In genomic region chr2:187499941-187500532, GRCh38 we compare ENCODE assay signal across 8 cellular contexts. TPM values are rescaled to one million over a fixed set of nuclear protein-coding genes. Genes with fewer than 3 reads are reported as not detected.
DNase-seq lines count a peak whose midpoint lies in the region; ATAC-seq, FAIRE-seq and TF ChIP-seq lines count a peak whose summit lies in the region.

No MANE protein-coding gene starts in this region.

- no peak overlapping the region for H2BK12ac ChIP-seq in mesenchymal stem cell (ENCODE audit: low read length in 2 of 2)

- POLR2A ChIA-PET in A549 (lab: Yijun Ruan, JAX): interaction anchor here (1.1 to 1.3 kb wide), 2 partner anchors 49 to 80 kb away, joined by 5 to 7 read pairs; no protein-coding TSS in a partner anchor

- in situ Hi-C loops in transverse colon (cut with MboI; ENCODE audit: low pct_ligation_motif_present in 1 of 4, low pct_unique_long_range_greater_than_20kb in 1 of 4, low sequenced_read_pairs in 3 of 4): loop anchor here in 3 of 4 donors (10.0 to 25.0 kb wide), 2 partner anchors 75 to 337 kb away; no protein-coding TSS in a partner anchor

- peak; percentile 98 for TF ChIP-seq CTCF in A549 (IDR thresholded peaks at IDR 0.05)
- peak; percentile 60 for TF ChIP-seq CTCF in NB4 (IDR thresholded peaks at IDR 0.05; ENCODE audit: low read depth, low read length)
- peak; percentile 79 to 84 (median 82) for TF ChIP-seq CTCF in transverse colon (IDR thresholded peaks at IDR 0.05)

- H3K27me3 ChIP-seq in mesenchymal stem cell (ENCODE audit: control insufficient read depth in 1 of 2, insufficient read depth in 1 of 2, low read length in 2 of 2) (no peaks in the 10 kb centered on the region), transverse colon (no peaks in the 10 kb centered on the region)

- no peak overlapping the region for H2BK5ac ChIP-seq in mesenchymal stem cell (ENCODE audit: low read depth, low read length, poor library complexity, severe bottlenecking)

- H2BK120ac ChIP-seq in mesenchymal stem cell (ENCODE audit: low read depth, low read length): no peak overlapping the region

- WGBS in A549 (ENCODE audit: missing lambda C conversion rate): 3% methylated on average over 2 of the region's 2 CpGs
- WGBS in mesenchymal stem cell: no CpG with 5 or more reads among the region's 2 CpGs
- WGBS in transverse colon (ENCODE audit: low coverage in 1 of 2), 2 donors: 14 to 25% methylated on average over 2 of the region's 2 CpGs

- H3K18ac ChIP-seq in mesenchymal stem cell (ENCODE audit: low read depth in 1 of 2, low read length in 2 of 2): no peak overlapping the region

- DNase-seq in A549 (ENCODE audit: low read depth in 1 of 2, low spot score in 1 of 2): peak; percentile 19 to 74
- DNase-seq in NB4 (ENCODE audit: low read depth): peak; percentile 54
- peak; percentile 20 for DNase-seq in SKM-1 (lab: John Stamatoyannopoulos, UW; ENCODE audit: unreplicated experiment)
- DNase-seq in dermis microvascular lymphatic vessel endothelial cell (ENCODE audit: low read depth in 2 of 2): peak; percentile 55 to 69
- DNase-seq in mesenchymal stem cell: peak; percentile 72
- DNase-seq in transverse colon: peak; percentile 57

- peaks cover 52% of the 10 kb centered on the region for H3K4me1 ChIP-seq in A549
- H3K4me1 ChIP-seq in mesenchymal stem cell (ENCODE audit: control insufficient read depth, insufficient read depth, low read depth, low read length): peaks cover 1% of the 10 kb centered on the region
- peaks cover 0 to 33% (median 5%) of the 10 kb centered on the region in 4 donors for H3K4me1 ChIP-seq in transverse colon

- no peak for FAIRE-seq in A549 (lab: Jason Lieb, UNC)

- peak in 1 of 2 experiments; percentile 67; a peak in 3 of 6 replicates for ATAC-seq in A549
- peak; percentile 95 for ATAC-seq in GM18499 (IDR thresholded peaks at IDR 0.05; ENCODE audit: insufficient read depth, unreplicated experiment)
- peak; percentile 94 for ATAC-seq in HG02759 (IDR thresholded peaks at IDR 0.05; ENCODE audit: unreplicated experiment)

- TF ChIP-seq EP300 in A549 (IDR thresholded peaks at IDR 0.05): no peak
- TF ChIP-seq EP300 in transverse colon (IDR thresholded peaks at IDR 0.05; ENCODE audit: low read depth): no peak

- H3K27ac ChIP-seq in A549 (peak overlapping the region in 1 of 2 experiments; percentile 75; a peak in 3 of 6 replicates), mesenchymal stem cell (ENCODE audit: low read length, poor library complexity, severe bottlenecking) (no peak overlapping the region), transverse colon (no peak overlapping the region)

- TF ChIP-seq POLR2A in A549 (IDR thresholded peaks at IDR 0.05; ENCODE audit: low read length): no peak
- TF ChIP-seq POLR2A in NB4 (IDR thresholded peaks at IDR 0.05; ENCODE audit: extremely low read depth, insufficient read length): no peak
- TF ChIP-seq POLR2A in transverse colon (IDR thresholded peaks at IDR 0.05): no peak

- no peak overlapping the region for H4K91ac ChIP-seq in mesenchymal stem cell (ENCODE audit: low read length)

- TF ChIP-seq RAD21 in A549 (conservative IDR thresholded peaks at IDR 0.05 in 1 of 2, IDR thresholded peaks at IDR 0.05 in 1 of 2): peak; percentile 99 to 100

- H3K79me1 ChIP-seq in mesenchymal stem cell (replicated peaks; ENCODE audit: low read length, poor library complexity, severe bottlenecking): peaks cover 1% of the 10 kb centered on the region

- intact Hi-C loops in transverse colon (cut with DNase I; ENCODE audit: low total_unique reads): loop anchor here (2.0 kb wide), 1 partner anchor 81 kb away; no protein-coding TSS in a partner anchor

- no peak overlapping the region for H2AK5ac ChIP-seq in mesenchymal stem cell (ENCODE audit: low read length, severe bottlenecking)

- H3K9ac ChIP-seq in mesenchymal stem cell (ENCODE audit: low read length): peak overlapping the region; percentile 8

- CTCF ChIA-PET in A549 (lab: Yijun Ruan, JAX): interaction anchor here (0.6 to 6.4 kb wide), 45 partner anchors 14 to 1913 kb away, joined by 3 to 324 read pairs (median 4); partner anchors contain the start of genes CALCRL, GULP1 and TFPI

- H2AFZ ChIP-seq in mesenchymal stem cell (ENCODE audit: low read depth, low read length): no peak overlapping the region

- no peaks in the 10 kb centered on the region for H3K9me3 ChIP-seq in A549
- no peaks in the 10 kb centered on the region for H3K9me3 ChIP-seq in mesenchymal stem cell (ENCODE audit: control insufficient read depth, low read length)
- H3K9me3 ChIP-seq in transverse colon: no peaks in the 10 kb centered on the region

- H3K4me3 ChIP-seq in A549 (no peak overlapping the region), NB4 (ENCODE audit: low read depth, low read length) (no peak overlapping the region), mesenchymal stem cell (ENCODE audit: insufficient read depth in 1 of 2, low read depth in 1 of 2, low read length in 2 of 2) (no peak overlapping the region), transverse colon (no peak overlapping the region)

- H2BK15ac ChIP-seq in mesenchymal stem cell (ENCODE audit: low read depth, poor library complexity, severe bottlenecking): no peak overlapping the region

- no peak overlapping the region for H4K8ac ChIP-seq in mesenchymal stem cell (ENCODE audit: low read length)

- no peak overlapping the region for H3K23ac ChIP-seq in mesenchymal stem cell (ENCODE audit: low read length in 2 of 2)

- H3K14ac ChIP-seq in mesenchymal stem cell (ENCODE audit: low read length in 2 of 2): no peak overlapping the region

- H3K4ac ChIP-seq in mesenchymal stem cell (ENCODE audit: low read depth in 1 of 2, low read length in 2 of 2): no peak overlapping the region

- peak overlapping the region; percentile 74 for H3K4me2 ChIP-seq in A549
- H3K4me2 ChIP-seq in mesenchymal stem cell (ENCODE audit: low read length, poor library complexity, severe bottlenecking): no peak overlapping the region

- H3K36me3 ChIP-seq in mesenchymal stem cell (ENCODE audit: control insufficient read depth in 1 of 2, insufficient read depth in 2 of 2, low read depth in 1 of 2, low read length in 2 of 2) (peaks cover 0 to 16% of the 10 kb centered on the region in 2 experiments), transverse colon (no peaks in the 10 kb centered on the region)

TF ChIP-seq in A549, 52 proteins besides CTCF, POLR2A, EP300 and RAD21:
- TF ChIP-seq NR3C1 (IDR thresholded peaks at IDR 0.05): no peak
- TF ChIP-seq SMC3 (IDR thresholded peaks at IDR 0.05): peak; percentile 99
- no peak for TF ChIP-seq EHF (CRISPR knock-in tag; IDR thresholded peaks at IDR 0.05)
- no peak for TF ChIP-seq FOSL2 (IDR thresholded peaks at IDR 0.05)
- peak; percentile 30; the same call in 1 of the 2 replicates for TF ChIP-seq FOSL2 (CRISPR knock-in tag; IDR thresholded peaks at IDR 0.05)
TF ChIP-seq in A549: peak in this region for 2.

RNA-seq across cellular contexts. Expression of gene CALCRL, which starts 52.0 kb away (rescaled TPM):
- polyA plus RNA-seq in A549 (2011; rRNA removed): 0.90 and 1.5 TPM in 2 replicates
- polyA plus RNA-seq in A549 (2012; cell fraction: cytosol; rRNA removed): 0.08 and 0.09 TPM in 2 replicates
- 0.06 and 0.20 TPM in 2 replicates for polyA plus RNA-seq in A549 (2012; cell fraction: nucleus; rRNA removed)
- 0.01 to 0.08 TPM (median 0.05 TPM) in 3 replicates for polyA plus RNA-seq in A549 (2017; fragmentation: RNase III; extraction: RNeasy Plus Mini Kit Qiagen cat#74134 plus additional on column Dnase treatment)
- polyA minus RNA-seq in A549 (2011; rRNA and poly(A)+ RNA removed): 0.49 and 1.4 TPM in 2 replicates
- total RNA-seq in dermis microvascular lymphatic vessel endothelial cell: 316 and 330 TPM in 2 replicates
- polyA plus RNA-seq in mesenchymal stem cell (2013, experiment 1 of 2): 3.4 TPM
- 3.4 TPM for polyA plus RNA-seq in mesenchymal stem cell (2013, experiment 2 of 2)
- 1 to 10 TPM in 3 of 4 donors, under 1 TPM in 1; 0.60 to 7.6 (median 3.6) TPM for total RNA-seq in transverse colon

RNA-seq across cellular contexts. Expression of gene TFPI, which starts 54.2 kb away (rescaled TPM):
- polyA plus RNA-seq in A549 (2011; rRNA removed) (104 and 107 TPM in 2 replicates), A549 (2017; fragmentation: RNase III; extraction: RNeasy Plus Mini Kit Qiagen cat#74134 plus additional on column Dnase treatment) (12.3 to 18.7 TPM (median 14.3 TPM) in 3 replicates)
- polyA plus RNA-seq in A549 (2012; cell fraction: cytosol; rRNA removed): 5.3 and 5.4 TPM in 2 replicates
- 4.4 and 8.1 TPM in 2 replicates for polyA plus RNA-seq in A549 (2012; cell fraction: nucleus; rRNA removed)
- 49.1 and 67.2 TPM in 2 replicates for polyA minus RNA-seq in A549 (2011; rRNA and poly(A)+ RNA removed)
- total RNA-seq in dermis microvascular lymphatic vessel endothelial cell (716 and 1,528 TPM in 2 replicates), transverse colon (10 to 100 TPM in 3 of 4 donors, 1 to 10 TPM in 1; 7.1 to 28.9 (median 20.2) TPM)
- 486 TPM for polyA plus RNA-seq in mesenchymal stem cell (2013, experiment 1 of 2)
- 510 TPM for polyA plus RNA-seq in mesenchymal stem cell (2013, experiment 2 of 2)

Comparison
In these comparisons a context has a peak if more than half of its experiments do, and no peak if none do; other contexts are left out.
1. DNase-seq: peak in every context shown above with its lines; median percentile 72 in mesenchymal stem cell; 62 in dermis microvascular lymphatic vessel endothelial cell; 57 in transverse colon; 54 in NB4; 46 in A549; 20 in SKM-1.
2. RNA of gene CALCRL, which starts 52.0 kb away (total RNA-seq): 316 to 330 TPM in dermis microvascular lymphatic vessel endothelial cell; 0.60 to 7.6 TPM in transverse colon; every median in the first group is over 10 times any median in the second.
3. RNA of gene TFPI, which starts 54.2 kb away (total RNA-seq): 716 to 1,528 TPM in dermis microvascular lymphatic vessel endothelial cell; 7.1 to 28.9 TPM in transverse colon; every median in the first group is over 10 times any median in the second.
4. Peak in every context shown above with its lines, with median percentiles within 50 percentile points of each other: CTCF ChIP-seq.